In genomic region chr1:171863531-171863930, GRCh38 we compare ENCODE assay signal across 25 cellular contexts.
"Had no signal": no experiment of that assay in that cellular context is flagged by ENCODE, and none has a peak within 500 bp of the region (broad histone marks: within the 10 kb centered on the region; RNA-seq: fewer than 3 reads in every experiment).

No MANE protein-coding gene starts in this region.

- H3K9me3 ChIP-seq: stomach, suprapubic skin, testis, thoracic aorta, thyroid gland, tibial artery, tibial nerve, transverse colon, upper lobe of left lung, upper lobe of right lung, uterus, vagina had no signal

- H3K4me1 ChIP-seq: stomach, suprapubic skin, testis, tibial artery, transverse colon, upper lobe of right lung, uterus, vagina had no signal

- H3K36me3 ChIP-seq: stomach, suprapubic skin, thoracic aorta, thyroid gland, tibial artery, transverse colon, upper lobe of left lung, upper lobe of right lung, uterus, vagina had no signal

- DNase-seq: stimulated activated CD4-positive, alpha-beta T cell treated with anti-CD3 and anti-CD28 coated beads, Interleukin-2, amount 100 ng/mL, for 48 hours; stimulated activated CD4-positive, alpha-beta T cell treated with anti-CD3 and anti-CD28 coated beads, Interleukin-4, amount 100 ng/mL, for 1 hour; stimulated activated CD4-positive, alpha-beta T cell treated with anti-CD3 and anti-CD28 coated beads, Interleukin-4, amount 100 ng/mL, for 24 hours; stimulated activated CD4-positive, alpha-beta T cell treated with anti-CD3 and anti-CD28 coated beads, Interleukin-4, amount 100 ng/mL, for 4 hours; stimulated activated CD8-positive, alpha-beta memory T cell treated with anti-CD3 and anti-CD28 coated beads, Interleukin-4, amount 100 ng/mL, for 48 hours; stimulated activated naive B cell treated with anti-CD40 and anti-IgM and Interleukin-4, amounts not matched to agents 10 μg/mL and 1 μg/mL and 100 μg/mL, for 72 hours; stimulated activated naive CD4-positive, alpha-beta T cell; stimulated activated naive CD4-positive, alpha-beta T cell treated with Interleukin-2 at 50 U/mL for 16 hours; stimulated activated naive CD8-positive, alpha-beta T cell treated with anti-CD3 and anti-CD28 coated beads, Interleukin-15, amount 100 ng/mL, for 72 hours; stimulated activated naive CD8-positive, alpha-beta T cell treated with anti-CD3 and anti-CD28 coated beads, Interleukin-15, Interleukin-2, amounts not matched to agents 100 U/mL and 50 U/mL, for 24 hours; stomach; substantia nigra; testis; thyroid gland; tibial artery; transverse colon; trophoblast cell; upper lobe of left lung; upper lobe of right lung; uterus had no signal

- FAIRE-seq: urothelium cell line had no signal

- H3K4me3 ChIP-seq: stomach, suprapubic skin, testis, thoracic aorta, thyroid gland, tibial artery, tibial nerve, transverse colon, upper lobe of left lung, upper lobe of right lung, uterus, vagina had no signal

- H3K27ac ChIP-seq: stomach, suprapubic skin, testis, thoracic aorta, thyroid gland, tibial artery, tibial nerve, transverse colon, upper lobe of left lung, upper lobe of right lung, uterus, vagina had no signal

- H3K27me3 ChIP-seq: stomach, suprapubic skin, testis, thyroid gland, tibial artery, tibial nerve, transverse colon, upper lobe of left lung, upper lobe of right lung, uterus, vagina had no signal
